8 cellular contexts compared by ENCODE assay signal in genomic region chr12:10212623-10213131, GRCh38. TPM values are rescaled to one million over a fixed set of nuclear protein-coding genes. Genes with fewer than 3 reads are reported as not detected.
A peak's percentile ranks its signal among the peaks of the same experiment; 100 is the strongest.
DNase-seq lines count a peak whose midpoint lies in the region; ATAC-seq and TF ChIP-seq lines count a peak whose summit lies in the region.

TSS of gene GABARAPL1 (plus strand) at chr12:10212877. CDS start at chr12:10213130, 253 bp downstream.

- H3K4me3 Mint-ChIP-seq in nephron progenitor cell: peak within 1 kb of the TSS; percentile 98

- no peaks in the 10 kb centered on the region for H3K9me3 Mint-ChIP-seq in nephron progenitor cell

- DNase-seq in AG09319 (ENCODE audit: extremely low read depth, low read depth) (peak; percentile 63), HPDE6-E6E7 (ENCODE audit: extremely low spot score) (peak; percentile 70), RPMI7951 (ENCODE audit: low read depth) (peak; percentile 73), activated gamma-delta T cell (lab: John Stamatoyannopoulos, UW) (peak; percentile 76), fibroblast of the conjunctiva (ENCODE audit: low read depth) (peak; percentile 56), nephron progenitor cell (peak; percentile 80)
- peak; percentile 68 for DNase-seq in stimulated activated naive CD4-positive, alpha-beta T cell treated with Interleukin-2 at 50 U/mL for 16 hours (lab: John Stamatoyannopoulos, UW)

- ATAC-seq in GM19324 (IDR thresholded peaks at IDR 0.05; ENCODE audit: low FRiP score, unreplicated experiment): peak; percentile 67

- peaks cover 4% of the 10 kb centered on the region for H3K27me3 Mint-ChIP-seq in nephron progenitor cell (ENCODE audit: low read depth, poor library complexity)

- peak within 1 kb of the TSS; percentile 98 for H3K27ac Mint-ChIP-seq in nephron progenitor cell

- no peaks in the 10 kb centered on the region for H3K36me3 Mint-ChIP-seq in nephron progenitor cell (ENCODE audit: low read depth)

- no peak for TF ChIP-seq CTCF in AG09319 (IDR thresholded peaks at IDR 0.05; ENCODE audit: low read depth, low read length)
- no peak for TF ChIP-seq CTCF in nephron progenitor cell (IDR thresholded peaks at IDR 0.05)

- H3K4me1 Mint-ChIP-seq in nephron progenitor cell: peaks cover 29% of the 10 kb centered on the region

RNA-seq across cellular contexts. Expression of gene GABARAPL1, which starts in this region (rescaled TPM):
- 14.3 and 20.7 TPM in 2 replicates for total RNA-seq in RPMI7951 (2014; rRNA removed; shearing (Covaris generic))

Comparison
In these comparisons a context has a peak if more than half of its experiments do, and no peak if none do; other contexts are left out.
1. Peak in every context shown above with its lines: DNase-seq and ATAC-seq.